ENCODE assay signal across 27 cellular contexts in genomic region chr9:99054581-99054980, GRCh38. TPM values are rescaled to one million over a fixed set of nuclear protein-coding genes. Genes with fewer than 3 reads are reported as not detected.
DNase-seq lines count a peak whose midpoint lies in the region; ATAC-seq and TF ChIP-seq lines count a peak whose summit lies in the region.
"Had no signal": no experiment of that assay in that cellular context is flagged by ENCODE, and none has a peak within 500 bp of the region (broad histone marks: within the 10 kb centered on the region; RNA-seq: fewer than 3 reads in every experiment).

No MANE protein-coding gene starts in this region.

- H4K20me1 ChIP-seq in smooth muscle cell (ENCODE audit: low read depth) = no peaks in the 10 kb centered on the region

- no peak overlapping the region for H2AFZ ChIP-seq in smooth muscle cell (ENCODE audit: low read depth)

- TF ChIP-seq CTCF in MCF 10A (IDR thresholded peaks at IDR 0.05; ENCODE audit: unreplicated experiment) (no peak), smooth muscle cell (IDR thresholded peaks at IDR 0.05; ENCODE audit: borderline replicate concordance, insufficient read depth, poor library complexity, severe bottlenecking) (no peak)

- H3K36me3 ChIP-seq in smooth muscle cell (ENCODE audit: low read depth) = no peaks in the 10 kb centered on the region
- H3K36me3 ChIP-seq: BE2C, neutrophil had no signal

- H3K27ac Mint-ChIP-seq in MCF 10A (ENCODE audit: low read depth, unreplicated experiment) = no peak overlapping the region
- H3K27ac Mint-ChIP-seq: activated B cell treated with CpG ODN at 0.5 μM for 24 hours; activated naive CD4-positive, alpha-beta T cell treated with anti-CD3 and anti-CD28 coated beads, Interleukin-2, amount 50 U/mL, for 72 hours; activated T-helper 2 cell treated with anti-CD3 and anti-CD28 coated beads, Interferon-gamma antibody, Interleukin-2, Interleukin-4, amounts not matched to agents 10 μg/mL and 5 μg/mL and 100 μg/mL, durations not matched to agents 14 hours and 24 hours and 36 hours had no signal

- no peaks in the 10 kb centered on the region for H3K36me3 Mint-ChIP-seq in MCF 10A (ENCODE audit: insufficient read depth, unreplicated experiment)

- no peak overlapping the region for H3K4me3 ChIP-seq in smooth muscle cell
- H3K4me3 ChIP-seq: skin epidermis had no signal

- H3K27me3 Mint-ChIP-seq in MCF 10A (ENCODE audit: insufficient read depth, unreplicated experiment) = no peaks in the 10 kb centered on the region
- H3K27me3 Mint-ChIP-seq: activated B cell treated with CpG ODN at 0.5 μM for 24 hours; central memory CD8-positive, alpha-beta T cell had no signal

- H3K4me3 Mint-ChIP-seq in MCF 10A (ENCODE audit: unreplicated experiment) = no peak overlapping the region
- H3K4me3 Mint-ChIP-seq: activated B cell treated with CpG ODN at 0.5 μM for 24 hours; central memory CD8-positive, alpha-beta T cell had no signal

- H3K27me3 ChIP-seq in smooth muscle cell (ENCODE audit: low read depth) = no peaks in the 10 kb centered on the region

- in situ Hi-C loops in T47D (cut with HindIII; ENCODE audit: low pct_unique_long_range_greater_than_20kb, low sequenced_read_pairs) = no loop called here

- peaks cover 8% of the 10 kb centered on the region for H3K4me1 ChIP-seq in smooth muscle cell (ENCODE audit: low read depth)
- H3K4me1 ChIP-seq: BE2C had no signal

- DNase-seq in T47D (ENCODE audit: low read depth in 1 of 2, low spot score in 1 of 2) = peak; percentile 19 to 94
- DNase-seq in MCF 10A (ENCODE audit: unreplicated experiment) = no peak
- DNase-seq in RPMI7951 (ENCODE audit: low read depth) = peak; percentile 84
- DNase-seq in foreskin melanocyte = peak; percentile 24
- no peak for DNase-seq in smooth muscle cell (lab: John Stamatoyannopoulos, UW; ENCODE audit: unreplicated experiment)
- DNase-seq in GF-D8 (lab: John Stamatoyannopoulos, UW) = no peak
- no peak for DNase-seq in stimulated activated CD8-positive, alpha-beta memory T cell treated with anti-CD3 and anti-CD28 coated beads, Interleukin-4, amount 100 ng/mL, for 48 hours
- DNase-seq: 8988T; activated B cell treated with CpG ODN at 0.5 μM for 24 hours; activated CD8-positive, alpha-beta memory T cell treated with anti-CD3 and anti-CD28 coated beads, Interleukin-2, amount 50 U/mL, for 4 hours; aorta; BE2C; DMS79; head of caudate nucleus; KBM-7; left cardiac atrium; MV-4-11; NCI-H1694 treated with DMSO at 0.1 percent for 48 hours; T1000 had no signal

- H3K9me3 ChIP-seq in smooth muscle cell (replicated peaks; ENCODE audit: low read depth) = no peaks in the 10 kb centered on the region
- H3K9me3 ChIP-seq: BE2C, neutrophil had no signal

- no TSS peak for BruUV-seq in MCF 10A (replicated peaks; lab: Mats Ljungman, UMichigan)

- CTCF ChIA-PET in MCF 10A (lab: Yijun Ruan, JAX) = interaction anchor here (0.6 kb wide), 1 partner anchor 1341 kb away, joined by 3 read pairs; no protein-coding TSS in a partner anchor

- peaks cover 8% of the 10 kb centered on the region for H3K9me3 Mint-ChIP-seq in MCF 10A (ENCODE audit: unreplicated experiment)
- H3K9me3 Mint-ChIP-seq: activated B cell treated with CpG ODN at 0.5 μM for 24 hours; central memory CD8-positive, alpha-beta T cell had no signal

- intact Hi-C loops in MCF 10A (cut with micrococcal nuclease) = no loop called here

- POLR2A ChIA-PET in MCF 10A (lab: Yijun Ruan, JAX) = no interaction called here

- H3K4me2 ChIP-seq in smooth muscle cell = peak overlapping the region; percentile 6

- H3K4me1 Mint-ChIP-seq in MCF 10A (ENCODE audit: insufficient read depth, unreplicated experiment) = no peaks in the 10 kb centered on the region

- no peak overlapping the region for H3K9ac ChIP-seq in smooth muscle cell (ENCODE audit: low read depth)

- 63% methylated on average over 2 of the region's 2 CpGs for WGBS in smooth muscle cell (ENCODE audit: low lambda C conversion rate)

- peaks cover 36% of the 10 kb centered on the region for H3F3A ChIP-seq in smooth muscle cell (ENCODE audit: low read depth)

- H3K79me2 ChIP-seq in smooth muscle cell (ENCODE audit: low read depth) = no peaks in the 10 kb centered on the region

- ATAC-seq in GM18873 (IDR thresholded peaks at IDR 0.05; ENCODE audit: low FRiP score, unreplicated experiment) = no peak
- ATAC-seq: left cardiac atrium; SK-N-SH treated with all-trans-retinoic acid at 6 μM for 48 hours; stimulated activated effector memory CD8-positive, alpha-beta T cell treated with anti-CD3 and anti-CD28 coated beads, Interleukin-12 subunit alpha, Interleukin-12 subunit beta, amount 100 ng/mL, for 72 hours had no signal

- H3K27ac ChIP-seq in smooth muscle cell (ENCODE audit: low read depth) = peak overlapping the region; percentile 86
- H3K27ac ChIP-seq: neutrophil had no signal

RNA-seq across cellular contexts. Expression of gene TGFBR1, which starts 50.3 kb away (rescaled TPM):
- total RNA-seq in MCF 10A (2022) = 27.6 and 29.4 TPM in 2 replicates
- 51.5 and 54.8 TPM in 2 replicates for total RNA-seq in RPMI7951 (2014; rRNA removed; shearing (Covaris generic))
- 240 and 267 TPM in 2 replicates for total RNA-seq in smooth muscle cell
- polyA plus RNA-seq in smooth muscle cell = 77.0 and 87.8 TPM in 2 replicates

Comparison
In these comparisons a context has a peak if more than half of its experiments do, and no peak if none do; other contexts are left out.
1. DNase-seq: peak in T47D (2 of 2), RPMI7951 (single experiment) and foreskin melanocyte (single experiment); none in MCF 10A (single experiment), smooth muscle cell (single experiment), GF-D8 (single experiment) and stimulated activated CD8-positive, alpha-beta memory T cell treated with anti-CD3 and anti-CD28 coated beads, Interleukin-4, amount 100 ng/mL, for 48 hours (single experiment).